ENCODE assay signal across 18 cellular contexts in genomic region chr9:96931665-96932064, GRCh38. TPM values are rescaled to one million over a fixed set of nuclear protein-coding genes. Genes with fewer than 3 reads are reported as not detected.
"Had no signal": no experiment of that assay in that cellular context is flagged by ENCODE, and none has a peak within 500 bp of the region (broad histone marks: within the 10 kb centered on the region; RNA-seq: fewer than 3 reads in every experiment).

No MANE protein-coding gene starts in this region.

RNA-seq across cellular contexts. Expression of gene NUTM2G, which starts 3.0 kb away (rescaled TPM):
- total RNA-seq: dermis microvascular lymphatic vessel endothelial cell; esophagus muscularis mucosa; fibroblast of villous mesenchyme; gastroesophageal sphincter; kidney epithelial cell; liver; lung microvascular endothelial cell; mesenteric fat pad; mononuclear cell; naive thymus-derived CD8-positive, alpha-beta T cell; occipital lobe; pancreas; prostate gland; renal cortical epithelial cell; spleen; subcutaneous adipose tissue; tibial nerve; urinary bladder had no signal
- polyA plus RNA-seq: pancreas, spleen, urinary bladder had no signal
